In genomic region chr3:4834403-4834866, GRCh38 we compare ENCODE assay signal across 8 cellular contexts.
A peak's percentile ranks its signal among the peaks of the same experiment; 100 is the strongest.
DNase-seq lines count a peak whose midpoint lies in the region; ATAC-seq, FAIRE-seq and TF ChIP-seq lines count a peak whose summit lies in the region.

No MANE protein-coding gene starts in this region.

- no peak overlapping the region for H3K4me3 ChIP-seq in mucosa of descending colon
- no peak overlapping the region for H3K4me3 ChIP-seq in colonic mucosa

- H3K27ac ChIP-seq in colonic mucosa: no peak overlapping the region

- H3K9me3 ChIP-seq in mucosa of descending colon: no peaks in the 10 kb centered on the region
- no peaks in the 10 kb centered on the region for H3K9me3 ChIP-seq in colonic mucosa

- H3K9ac ChIP-seq in colonic mucosa (ENCODE audit: low read depth in 2 of 2, low read length in 2 of 2): no peak overlapping the region

- H3K4me1 ChIP-seq in mucosa of descending colon (ENCODE audit: low read depth) (peaks cover 2% of the 10 kb centered on the region), colonic mucosa (no peaks in the 10 kb centered on the region)

- intact Hi-C loops in mucosa of descending colon (cut with DNase I, micrococcal nuclease) (no loop called here), colonic mucosa (cut with DNase I) (no loop called here)

- TF ChIP-seq CTCF in mucosa of descending colon (IDR thresholded peaks at IDR 0.05) (no peak), colonic mucosa (IDR thresholded peaks at IDR 0.05) (no peak)

- H3K36me3 ChIP-seq in mucosa of descending colon (ENCODE audit: low read depth) (no peaks in the 10 kb centered on the region), colonic mucosa (no peaks in the 10 kb centered on the region)

- H3K27me3 ChIP-seq in colonic mucosa: no peaks in the 10 kb centered on the region

- DNase-seq in GM19239 (ENCODE audit: insufficient read length, low spot score) (no peak), mucosa of descending colon (peak; percentile 59 to 71 (median 61)), colonic mucosa (no peak), NCI-H345 treated with DMSO at 0.1 percent for 48 hours (lab: John Stamatoyannopoulos, UW; ENCODE audit: unreplicated experiment) (no peak), amniotic stem cell (lab: John Stamatoyannopoulos, UW) (no peak)
- DNase-seq in activated CD4-positive, alpha-beta T cell treated with anti-CD3 and anti-CD28 coated beads, Interleukin-2, amount 50 U/mL, for 1 hour: peak; percentile 65

- ATAC-seq in HG03342 (IDR thresholded peaks at IDR 0.05; ENCODE audit: unreplicated experiment) (peak; percentile 51), mucosa of descending colon (peak; percentile 69), HG02970 (IDR thresholded peaks at IDR 0.05; ENCODE audit: low FRiP score, unreplicated experiment) (no peak)

- peak; percentile 79 for FAIRE-seq in GM19239 (lab: Jason Lieb, UNC)

Comparison
In these comparisons a context has a peak if more than half of its experiments do, and no peak if none do; other contexts are left out.
1. DNase-seq: peak in activated CD4-positive, alpha-beta T cell treated with anti-CD3 and anti-CD28 coated beads, Interleukin-2, amount 50 U/mL, for 1 hour (single experiment) and mucosa of descending colon (3 of 3); none in GM19239 (single experiment), colonic mucosa (single experiment), NCI-H345 treated with DMSO at 0.1 percent for 48 hours (single experiment) and amniotic stem cell (single experiment).